Comparison of ENCODE assay signal across 1 cellular context in the genomic region with DNA sequence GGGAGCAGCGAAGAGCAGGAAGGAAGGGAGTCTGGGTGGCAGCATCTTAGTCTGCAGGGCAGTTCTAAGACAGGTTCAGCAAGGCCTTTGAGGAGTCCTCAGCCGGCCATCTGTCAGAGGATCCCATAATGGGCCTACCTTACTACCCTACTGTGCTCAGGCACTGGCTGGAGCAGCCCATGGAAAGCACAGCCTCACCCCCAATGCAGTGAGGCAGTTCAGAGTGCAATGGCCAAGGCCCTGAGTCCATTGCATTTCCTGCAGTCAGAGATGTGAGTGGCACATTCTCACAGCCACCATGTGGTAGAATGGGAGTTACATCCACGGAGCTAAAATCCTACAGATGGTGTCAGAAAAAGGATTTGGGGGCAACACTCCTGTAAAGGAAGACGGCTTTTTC.
TF ChIP-seq lines count a peak whose summit lies in the region.

No MANE protein-coding gene starts in this region.

TF ChIP-seq in H1, 55 proteins besides CTCF, POLR2A, EP300 and RAD21:
- TF ChIP-seq, protein P1, sequence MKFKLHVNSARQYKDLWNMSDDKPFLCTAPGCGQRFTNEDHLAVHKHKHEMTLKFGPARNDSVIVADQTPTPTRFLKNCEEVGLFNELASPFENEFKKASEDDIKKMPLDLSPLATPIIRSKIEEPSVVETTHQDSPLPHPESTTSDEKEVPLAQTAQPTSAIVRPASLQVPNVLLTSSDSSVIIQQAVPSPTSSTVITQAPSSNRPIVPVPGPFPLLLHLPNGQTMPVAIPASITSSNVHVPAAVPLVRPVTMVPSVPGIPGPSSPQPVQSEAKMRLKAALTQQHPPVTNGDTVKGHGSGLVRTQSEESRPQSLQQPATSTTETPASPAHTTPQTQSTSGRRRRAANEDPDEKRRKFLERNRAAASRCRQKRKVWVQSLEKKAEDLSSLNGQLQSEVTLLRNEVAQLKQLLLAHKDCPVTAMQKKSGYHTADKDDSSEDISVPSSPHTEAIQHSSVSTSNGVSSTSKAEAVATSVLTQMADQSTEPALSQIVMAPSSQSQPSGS (IDR thresholded peaks at IDR 0.05; ENCODE audit: low read length): no peak
- TF ChIP-seq SP4 (IDR thresholded peaks at IDR 0.05; ENCODE audit: low read length): no peak
- no peak for TF ChIP-seq EZH2 (IDR thresholded peaks at IDR 0.05; ENCODE audit: low read depth, low read length, severe bottlenecking)
- no peak for TF ChIP-seq FOSL1 (IDR thresholded peaks at IDR 0.05; ENCODE audit: insufficient read depth, low read depth, low read length)
- no peak for TF ChIP-seq SP2 (IDR thresholded peaks at IDR 0.05; ENCODE audit: low read length)
- no peak for TF ChIP-seq SIRT6 (IDR thresholded peaks at IDR 0.05; ENCODE audit: low read length)
- no peak for TF ChIP-seq SP1 (IDR thresholded peaks at IDR 0.05; ENCODE audit: low read depth, low read length)
- TF ChIP-seq SRF (IDR thresholded peaks at IDR 0.05; ENCODE audit: low read depth, low read length): no peak
- TF ChIP-seq POLR2AphosphoS5 (IDR thresholded peaks at IDR 0.05; ENCODE audit: low read depth, low read length): no peak
- TF ChIP-seq ZNF274 (IDR thresholded peaks at IDR 0.05; ENCODE audit: borderline replicate concordance, extremely low read depth, low read length): no peak
- no peak for TF ChIP-seq SUZ12 (IDR thresholded peaks at IDR 0.05; ENCODE audit: low read length)
TF ChIP-seq in H1: peak in this region for 0.
